In the genomic region with DNA sequence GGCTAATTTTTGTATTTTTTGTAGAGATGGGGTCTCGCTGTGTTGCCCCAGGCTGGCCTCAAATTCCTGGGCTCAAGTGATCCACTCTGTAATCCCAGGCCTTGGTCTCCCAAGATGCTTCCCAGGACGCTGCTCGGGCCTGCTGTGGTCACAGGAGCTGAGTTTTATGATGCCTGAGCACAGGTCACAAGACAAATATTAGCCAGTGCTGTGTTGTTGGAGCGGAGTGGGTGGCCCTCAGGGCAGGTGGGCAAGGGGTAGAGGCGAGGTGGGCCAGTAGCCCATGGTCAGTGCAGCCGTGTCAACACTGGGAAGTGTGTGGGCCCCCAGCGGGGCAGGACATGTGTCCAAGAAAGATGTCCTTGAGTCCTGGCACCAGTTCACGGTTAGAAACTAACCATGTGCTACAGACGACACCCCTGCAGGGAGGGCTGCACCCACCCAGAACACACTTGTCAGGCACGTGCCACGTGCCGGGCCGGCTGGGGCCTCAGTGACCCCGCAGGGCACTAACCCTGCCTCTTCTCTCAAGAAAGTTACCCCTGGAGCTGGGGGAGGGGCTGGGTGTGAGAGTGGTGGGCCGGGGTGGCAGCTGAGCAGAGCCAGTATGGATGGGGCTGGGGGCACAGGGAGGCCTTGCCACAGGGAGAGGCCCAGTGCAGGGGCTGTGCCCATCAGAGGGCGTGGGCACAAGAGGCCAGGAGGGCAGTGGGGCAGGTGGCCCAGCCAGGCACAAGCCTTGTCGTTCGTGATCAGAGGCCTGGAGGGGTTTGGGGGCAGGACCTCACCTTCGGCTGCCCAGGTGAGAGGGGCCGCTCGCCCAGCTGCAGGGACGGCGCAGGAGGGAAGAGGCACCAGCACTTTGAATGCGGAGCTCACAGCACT, we compare ENCODE assay signal across 16 cellular contexts.
DNase-seq lines count a peak whose midpoint lies in the region; ATAC-seq and TF ChIP-seq lines count a peak whose summit lies in the region.
"Had no signal": no experiment of that assay in that cellular context is flagged by ENCODE, and none has a peak within 500 bp of the region (broad histone marks: within the 10 kb centered on the region; RNA-seq: fewer than 3 reads in every experiment).

No MANE protein-coding gene starts in this region.

- H3K36me3 ChIP-seq in HCT116 (ENCODE audit: control insufficient read depth in 1 of 2, insufficient read depth in 2 of 2, low read length in 2 of 2) (peaks cover 3 to 11% of the 10 kb centered on the region in 2 experiments; a peak in 1 of 4 replicates), neuronal stem cell (replicated peaks in 1 of 2; ENCODE audit: control insufficient read depth in 2 of 2, insufficient read depth in 2 of 2, low read length in 2 of 2) (peaks cover 25 to 49% of the 10 kb centered on the region in 2 donors)

- CTCF ChIA-PET in activated naive CD4-positive, alpha-beta T cell treated with anti-CD3 and anti-CD28 coated beads for 36 hours (lab: Charles Lee) = interaction anchor here (1.3 kb wide), 1 partner anchor 11 kb away, joined by 3 read pairs; no protein-coding TSS in a partner anchor
- CTCF ChIA-PET in HCT116 (lab: Charles Lee) = interaction anchor here (1.0 kb wide), 1 partner anchor 22 kb away, joined by 3 read pairs; no protein-coding TSS in a partner anchor

- H2BK5ac ChIP-seq in neuronal stem cell (ENCODE audit: low read length) = peak overlapping the region; percentile 95

- no peak overlapping the region for H2BK15ac ChIP-seq in neuronal stem cell (ENCODE audit: low read length)

- intact Hi-C loops in activated naive CD4-positive, alpha-beta T cell treated with anti-CD3 and anti-CD28 coated beads for 36 hours (cut with micrococcal nuclease) = no loop called here
- intact Hi-C loops in HCT116 (cut with micrococcal nuclease) = no loop called here

- H2BK120ac ChIP-seq in neuronal stem cell (ENCODE audit: low read depth, low read length) = no peak overlapping the region

- no CpG with 5 or more reads among the region's 24 CpGs for WGBS in neuronal stem cell (ENCODE audit: extremely low coverage in 2 of 2, insufficient read length in 2 of 2, insufficient replicate concordance in 1 of 2), 2 donors

- BruUV-seq in HCT116 (replicated peaks; lab: Mats Ljungman, UMichigan) = no TSS peak

- no peak overlapping the region for H3K9ac ChIP-seq in HCT116 (ENCODE audit: low read length)
- peak overlapping the region; percentile 44 for H3K9ac ChIP-seq in neuronal stem cell (ENCODE audit: low read depth, low read length, poor library complexity)

- no peaks in the 10 kb centered on the region for H3K9me3 Mint-ChIP-seq in activated naive CD4-positive, alpha-beta T cell treated with anti-CD3 and anti-CD28 coated beads for 36 hours
- H3K9me3 Mint-ChIP-seq in activated naive CD8-positive, alpha-beta T cell treated with anti-CD3 and anti-CD28 coated beads, Interleukin-2, amount 50 U/mL, for 24 hours = no peaks in the 10 kb centered on the region
- H3K9me3 Mint-ChIP-seq: nephron had no signal

- no peaks in the 10 kb centered on the region for H3K9me2 ChIP-seq in HCT116 (ENCODE audit: insufficient read depth)

- H2BK12ac ChIP-seq in neuronal stem cell (ENCODE audit: low read length) = no peak overlapping the region

- H3K4me1 ChIP-seq in HCT116 (ENCODE audit: control insufficient read depth in 1 of 2, insufficient read depth in 2 of 2, low read length in 2 of 2) = peaks cover 37 to 46% of the 10 kb centered on the region in 2 experiments
- peaks cover 0 to 17% of the 10 kb centered on the region in 2 donors for H3K4me1 ChIP-seq in neuronal stem cell (ENCODE audit: control insufficient read depth in 2 of 2, insufficient read depth in 1 of 2, low read depth in 1 of 2, low read length in 2 of 2)
- H3K4me1 ChIP-seq: body of pancreas had no signal

- peak overlapping the region; percentile 75 for H2AK5ac ChIP-seq in neuronal stem cell (ENCODE audit: low read depth, low read length)

- peak overlapping the region; percentile 48 for H3K18ac ChIP-seq in neuronal stem cell (ENCODE audit: low read length)

- no peak overlapping the region for H3K4me2 ChIP-seq in HCT116 (ENCODE audit: low read length)
- no peak overlapping the region for H3K4me2 ChIP-seq in neuronal stem cell (ENCODE audit: insufficient read depth, low read length, poor library complexity, severe bottlenecking)

- H3K27me3 Mint-ChIP-seq in activated naive CD4-positive, alpha-beta T cell treated with anti-CD3 and anti-CD28 coated beads for 36 hours (ENCODE audit: low read depth) = no peaks in the 10 kb centered on the region
- no peaks in the 10 kb centered on the region for H3K27me3 Mint-ChIP-seq in activated naive CD8-positive, alpha-beta T cell treated with anti-CD3 and anti-CD28 coated beads, Interleukin-2, amount 50 U/mL, for 24 hours

- H3K79me2 ChIP-seq in HCT116 (ENCODE audit: insufficient read depth, low read length) = no peaks in the 10 kb centered on the region

- H3K36me3 Mint-ChIP-seq in activated naive CD4-positive, alpha-beta T cell treated with anti-CD3 and anti-CD28 coated beads for 36 hours (ENCODE audit: low read depth) = peaks cover 39% of the 10 kb centered on the region
- peaks cover 49% of the 10 kb centered on the region for H3K36me3 Mint-ChIP-seq in activated naive CD8-positive, alpha-beta T cell treated with anti-CD3 and anti-CD28 coated beads, Interleukin-2, amount 50 U/mL, for 24 hours (ENCODE audit: low read depth)

- H3K9me3 ChIP-seq in HCT116 (ENCODE audit: control insufficient read depth in 1 of 2, insufficient read depth in 1 of 2, low read depth in 1 of 2, low read length in 2 of 2) (no peaks in the 10 kb centered on the region), neuronal stem cell (replicated peaks in 1 of 2; ENCODE audit: control insufficient read depth in 2 of 2, insufficient read depth in 1 of 2, low read depth in 1 of 2, low read length in 2 of 2) (no peaks in the 10 kb centered on the region)
- H3K9me3 ChIP-seq: body of pancreas had no signal

- RAD21 ChIA-PET in HCT116 (lab: Charles Lee; ENCODE audit: low non-redundant PET in 1 of 2, low total read pairs in 2 of 2, uncharacterized antibody in 2 of 2, unreplicated experiment in 2 of 2) = no interaction called here

- POLR2A ChIA-PET in HCT116 (lab: Charles Lee) = interaction anchor here (0.9 kb wide), 1 partner anchor 32 kb away, joined by 3 read pairs; no protein-coding TSS in a partner anchor

- no peak overlapping the region for H4K91ac ChIP-seq in neuronal stem cell (ENCODE audit: low read depth, low read length, poor library complexity)

- no peak overlapping the region for H3K4me3 Mint-ChIP-seq in activated naive CD4-positive, alpha-beta T cell treated with anti-CD3 and anti-CD28 coated beads for 36 hours
- H3K4me3 Mint-ChIP-seq in activated naive CD8-positive, alpha-beta T cell treated with anti-CD3 and anti-CD28 coated beads, Interleukin-2, amount 50 U/mL, for 24 hours = peak overlapping the region; percentile 49
- H3K4me3 Mint-ChIP-seq: nephron had no signal

- H3K27me3 ChIP-seq in HCT116 (ENCODE audit: insufficient read depth, low read length) = no peaks in the 10 kb centered on the region
- no peaks in the 10 kb centered on the region for H3K27me3 ChIP-seq in neuronal stem cell (ENCODE audit: control insufficient read depth in 3 of 3, insufficient read depth in 3 of 3, low read depth in 1 of 3, low read length in 3 of 3)
- H3K27me3 ChIP-seq: body of pancreas had no signal

- H3K4me3 ChIP-seq in HCT116 (replicated peaks in 1 of 2; ENCODE audit: low read depth in 1 of 2, low read length in 2 of 2) (no peak overlapping the region), neuronal stem cell (ENCODE audit: low read length in 2 of 2) (no peak overlapping the region)
- H3K4me3 ChIP-seq: body of pancreas had no signal

- H4K8ac ChIP-seq in neuronal stem cell (ENCODE audit: low read depth, low read length) = no peak overlapping the region

- no peak for TF ChIP-seq RAD21 in HCT116 (IDR thresholded peaks at IDR 0.05; ENCODE audit: low read depth)

- no peak for ATAC-seq in HCT116
- ATAC-seq in activated naive CD8-positive, alpha-beta T cell treated with anti-CD3 and anti-CD28 coated beads, Interleukin-2, amount 50 U/mL, for 24 hours = no peak
- ATAC-seq: body of pancreas, PC-3 had no signal

- H3K23ac ChIP-seq in neuronal stem cell (ENCODE audit: low read depth, low read length, poor library complexity) = no peak overlapping the region

- H2AFZ ChIP-seq in HCT116 (ENCODE audit: low read depth, low read length, poor library complexity, severe bottlenecking) (no peak overlapping the region), neuronal stem cell (ENCODE audit: low read length) (no peak overlapping the region)

- H3K79me1 ChIP-seq in neuronal stem cell (ENCODE audit: low read depth, low read length) = peaks cover 6% of the 10 kb centered on the region

- TF ChIP-seq CTCF in HCT116 (IDR thresholded peaks at IDR 0.05 in 2 of 3, conservative IDR thresholded peaks at IDR 0.05 in 1 of 3; ENCODE audit: borderline replicate concordance in 1 of 3, insufficient read depth in 1 of 3, low read depth in 2 of 3, low read length in 2 of 3) = no peak

- peak overlapping the region; percentile 66 for H3K27ac Mint-ChIP-seq in activated naive CD4-positive, alpha-beta T cell treated with anti-CD3 and anti-CD28 coated beads for 36 hours
- peak overlapping the region; percentile 86 for H3K27ac Mint-ChIP-seq in activated naive CD8-positive, alpha-beta T cell treated with anti-CD3 and anti-CD28 coated beads, Interleukin-2, amount 50 U/mL, for 24 hours
- H3K27ac Mint-ChIP-seq: nephron had no signal

- H3K4me1 Mint-ChIP-seq in activated naive CD4-positive, alpha-beta T cell treated with anti-CD3 and anti-CD28 coated beads for 36 hours (ENCODE audit: low read depth) = peaks cover 50% of the 10 kb centered on the region
- peaks cover 46% of the 10 kb centered on the region for H3K4me1 Mint-ChIP-seq in activated naive CD8-positive, alpha-beta T cell treated with anti-CD3 and anti-CD28 coated beads, Interleukin-2, amount 50 U/mL, for 24 hours

- no peaks in the 10 kb centered on the region; the same call in 1 of the 2 replicates for H4K20me1 ChIP-seq in HCT116 (ENCODE audit: insufficient read depth)

- H3K4ac ChIP-seq in neuronal stem cell (ENCODE audit: low read length) = no peak overlapping the region

- TF ChIP-seq POLR2A in HCT116 (IDR thresholded peaks at IDR 0.05; ENCODE audit: borderline replicate concordance, extremely low read depth, insufficient read depth, insufficient read length) = no peak

- H3K27ac ChIP-seq in HCT116 (ENCODE audit: low read depth, low read length) = peak overlapping the region; percentile 96; the same call in 1 of the 2 replicates
- no peak overlapping the region for H3K27ac ChIP-seq in neuronal stem cell (replicated peaks; ENCODE audit: low read length)
- H3K27ac ChIP-seq: body of pancreas, WERI-Rb-1 had no signal

- no peak for DNase-seq in activated naive CD4-positive, alpha-beta T cell treated with anti-CD3 and anti-CD28 coated beads for 36 hours
- DNase-seq in activated naive CD4-positive, alpha-beta T cell (lab: John Stamatoyannopoulos, UW) = no peak
- no peak for DNase-seq in HCT116 (ENCODE audit: low read depth, low spot score)
- DNase-seq in activated naive CD8-positive, alpha-beta T cell treated with anti-CD3 and anti-CD28 coated beads, Interleukin-2, amount 50 U/mL, for 24 hours = no peak
- no peak for DNase-seq in neuronal stem cell (ENCODE audit: low spot score)
- DNase-seq in NCI-H446 treated with DMSO at 0.1 percent for 48 hours (lab: John Stamatoyannopoulos, UW) = no peak
- DNase-seq in effector CD4-positive, alpha-beta T cell = no peak
- no peak for DNase-seq in foreskin melanocyte
- DNase-seq: body of pancreas, NCI-H187, NCI-H524, PC-3, retina, trophoblast cell, WERI-Rb-1 had no signal

- H3K14ac ChIP-seq in neuronal stem cell (ENCODE audit: low read length) = peak overlapping the region; percentile 38
